In genomic region chr3:25751691-25752090, GRCh38 we compare ENCODE assay signal across 18 cellular contexts.
"Had no signal": no experiment of that assay in that cellular context is flagged by ENCODE, and none has a peak within 500 bp of the region (broad histone marks: within the 10 kb centered on the region; RNA-seq: fewer than 3 reads in every experiment).

No MANE protein-coding gene starts in this region.

- H3K4me3 ChIP-seq: tibial nerve had no signal

- H3K9me3 Mint-ChIP-seq: naive thymus-derived CD4-positive, alpha-beta T cell; T-cell had no signal

- H3K27me3 Mint-ChIP-seq: activated naive CD8-positive, alpha-beta T cell; naive thymus-derived CD4-positive, alpha-beta T cell; T-cell had no signal

- ATAC-seq: naive thymus-derived CD4-positive, alpha-beta T cell; T-cell had no signal

- FAIRE-seq: urothelium cell line had no signal

- H3K27ac Mint-ChIP-seq: activated naive CD8-positive, alpha-beta T cell; T-cell had no signal

- H3K27me3 ChIP-seq: tibial nerve had no signal

- H3K27ac ChIP-seq: tibial nerve had no signal

- H3K9me3 ChIP-seq: tibial nerve had no signal

- H3K4me3 Mint-ChIP-seq: activated naive CD8-positive, alpha-beta T cell; naive thymus-derived CD4-positive, alpha-beta T cell; T-cell had no signal

- DNase-seq: activated CD4-positive, alpha-beta T cell treated with anti-CD3 and anti-CD28 coated beads for 1 hour; activated CD4-positive, alpha-beta T cell treated with anti-CD3 and anti-CD28 coated beads, Interleukin-2, amount 50 U/mL, for 48 hours; activated gamma-delta T cell treated with Interleukin-2 at 50 U/mL for 16 hours; dermis blood vessel endothelial cell; effector memory CD4-positive, alpha-beta T cell; mesenchymal stem cell; naive thymus-derived CD4-positive, alpha-beta T cell; nucleus accumbens; posterior cingulate gyrus; stimulated activated CD4-positive, alpha-beta T cell treated with anti-CD3 and anti-CD28 coated beads, Interleukin-12 subunit alpha, Interleukin-12 subunit beta, amount 100 ng/mL, for 4 hours; stimulated activated CD4-positive, alpha-beta T cell treated with anti-CD3 and anti-CD28 coated beads, Interleukin-1b, Interleukin-23, amount 100 ng/mL, for 48 hours; stimulated activated CD8-positive, alpha-beta memory T cell treated with anti-CD3 and anti-CD28 coated beads, Interleukin-4, amount 100 ng/mL, for 48 hours; stimulated activated naive CD4-positive, alpha-beta T cell treated with Interleukin-2 at 50 U/mL for 16 hours; T-cell; T1000 had no signal

- H3K4me1 ChIP-seq: tibial nerve had no signal
